Comparison of ENCODE assay signal across 10 cellular contexts in genomic region chr4:112813790-112814189, GRCh38.
DNase-seq lines count a peak whose midpoint lies in the region; ATAC-seq and TF ChIP-seq lines count a peak whose summit lies in the region.
"Had no signal": no experiment of that assay in that cellular context is flagged by ENCODE, and none has a peak within 500 bp of the region (broad histone marks: within the 10 kb centered on the region; RNA-seq: fewer than 3 reads in every experiment).

No MANE protein-coding gene starts in this region.

- H3F3A ChIP-seq in Loucy (ENCODE audit: low read depth) = no peaks in the 10 kb centered on the region

- no peaks in the 10 kb centered on the region for H3K79me2 ChIP-seq in Loucy (ENCODE audit: insufficient read depth, low read length)

- H4K20me1 ChIP-seq in Loucy (ENCODE audit: insufficient read depth, low read length, poor library complexity, severe bottlenecking) = no peaks in the 10 kb centered on the region

- no peaks in the 10 kb centered on the region for H3K4me1 ChIP-seq in Loucy (ENCODE audit: insufficient read depth, low read length, poor library complexity, severe bottlenecking)

- no peak for TF ChIP-seq CTCF in Loucy (conservative IDR thresholded peaks at IDR 0.05; ENCODE audit: low read length)

- H3K27me3 ChIP-seq in Loucy (ENCODE audit: insufficient read depth, low read length, poor library complexity, severe bottlenecking) = no peaks in the 10 kb centered on the region

- H3K9me3 ChIP-seq in Loucy (ENCODE audit: insufficient read depth, low read depth, low read length) = no peaks in the 10 kb centered on the region

- ATAC-seq in GM21367 (IDR thresholded peaks at IDR 0.05; ENCODE audit: unreplicated experiment) (peak; percentile 29), HG02973 (IDR thresholded peaks at IDR 0.05; ENCODE audit: unreplicated experiment) (no peak)

- peak overlapping the region; percentile 51; the same call in 1 of the 2 replicates for H2AFZ ChIP-seq in Loucy (ENCODE audit: low read length)

- DNase-seq in EH (ENCODE audit: low read depth) = peak; percentile 54
- DNase-seq in iris pigment epithelial cell (ENCODE audit: low read depth) = peak; percentile 74
- DNase-seq in NOMO-1 treated with DMSO at 0.1 percent for 48 hours (lab: John Stamatoyannopoulos, UW; ENCODE audit: unreplicated experiment) = no peak
- DNase-seq in GM19238 (ENCODE audit: insufficient read length, low spot score) = no peak
- no peak for DNase-seq in activated gamma-delta T cell treated with Interleukin-2 at 50 U/mL for 16 hours
- DNase-seq: activated naive CD4-positive, alpha-beta T cell; DMS 273 treated with DMSO at 0.1 percent for 48 hours had no signal

- no peaks in the 10 kb centered on the region for H3K9me2 ChIP-seq in Loucy (replicated peaks; ENCODE audit: low read depth, low read length)

- no peak overlapping the region for H3K9ac ChIP-seq in Loucy (ENCODE audit: low read depth, low read length, poor library complexity, severe bottlenecking)

- H3K4me3 ChIP-seq in Loucy (ENCODE audit: low read length, poor library complexity, severe bottlenecking) = no peak overlapping the region

- no peaks in the 10 kb centered on the region for H3K36me3 ChIP-seq in Loucy (ENCODE audit: insufficient read depth, low read length)

- no peak overlapping the region for H3K4me2 ChIP-seq in Loucy (ENCODE audit: low read depth, low read length, poor library complexity, severe bottlenecking)

Comparison
In these comparisons a context has a peak if more than half of its experiments do, and no peak if none do; other contexts are left out.
1. DNase-seq: peak in EH (single experiment) and iris pigment epithelial cell (single experiment); none in NOMO-1 treated with DMSO at 0.1 percent for 48 hours (single experiment), GM19238 (single experiment) and activated gamma-delta T cell treated with Interleukin-2 at 50 U/mL for 16 hours (single experiment).